ENCODE assay signal across 24 cellular contexts in genomic region chr9:73807956-73808355, GRCh38.
DNase-seq lines count a peak whose midpoint lies in the region; FAIRE-seq and TF ChIP-seq lines count a peak whose summit lies in the region.
"Had no signal": no experiment of that assay in that cellular context is flagged by ENCODE, and none has a peak within 500 bp of the region (broad histone marks: within the 10 kb centered on the region; RNA-seq: fewer than 3 reads in every experiment).

No MANE protein-coding gene starts in this region.

- TF ChIP-seq POLR2A in esophagus muscularis mucosa (IDR thresholded peaks at IDR 0.05; ENCODE audit: low read depth): no peak

- BruUV-seq in Calu3 (replicated peaks; lab: Mats Ljungman, UMichigan): no TSS peak

- H3K27ac Mint-ChIP-seq in astrocyte (ENCODE audit: unreplicated experiment) (no peak overlapping the region), Calu3 (ENCODE audit: unreplicated experiment) (no peak overlapping the region)
- H3K27ac Mint-ChIP-seq: CD4-positive, CD25-positive, alpha-beta regulatory T cell had no signal

- H3K36me3 Mint-ChIP-seq in astrocyte (ENCODE audit: low read depth, unreplicated experiment) (no peaks in the 10 kb centered on the region), Calu3 (ENCODE audit: insufficient read depth, unreplicated experiment) (no peaks in the 10 kb centered on the region)
- H3K36me3 Mint-ChIP-seq: CD4-positive, CD25-positive, alpha-beta regulatory T cell had no signal

- H3K4me3 Mint-ChIP-seq in astrocyte (ENCODE audit: unreplicated experiment) (no peak overlapping the region), Calu3 (ENCODE audit: low read depth, unreplicated experiment) (no peak overlapping the region)
- H3K4me3 Mint-ChIP-seq: CD4-positive, CD25-positive, alpha-beta regulatory T cell had no signal

- no peaks in the 10 kb centered on the region for H3K27me3 Mint-ChIP-seq in astrocyte (ENCODE audit: low read depth, unreplicated experiment)
- no peaks in the 10 kb centered on the region for H3K27me3 Mint-ChIP-seq in Calu3 (ENCODE audit: unreplicated experiment)
- H3K27me3 Mint-ChIP-seq: CD4-positive, CD25-positive, alpha-beta regulatory T cell had no signal

- 73% methylated on average over 1 of the region's 1 CpG for WGBS in esophagus muscularis mucosa

- FAIRE-seq in astrocyte (lab: Jason Lieb, UNC): no peak
- FAIRE-seq: A549, HTR-8/SVneo had no signal

- H3K4me2 ChIP-seq in astrocyte (ENCODE audit: low read length): no peak overlapping the region
- H3K4me2 ChIP-seq: A549 had no signal

- H2AFZ ChIP-seq in astrocyte (ENCODE audit: low read depth, low read length): no peak overlapping the region

- H3K4me1 Mint-ChIP-seq in astrocyte (ENCODE audit: low read depth, unreplicated experiment) (peaks cover 4% of the 10 kb centered on the region), Calu3 (ENCODE audit: low read depth, unreplicated experiment) (no peaks in the 10 kb centered on the region)

- TF ChIP-seq EP300 in esophagus muscularis mucosa (IDR thresholded peaks at IDR 0.05): no peak

- H3K9me3 ChIP-seq in astrocyte (ENCODE audit: insufficient read depth, low read depth, low read length) (no peaks in the 10 kb centered on the region), esophagus muscularis mucosa (no peaks in the 10 kb centered on the region)
- H3K9me3 ChIP-seq: A549, BE2C had no signal

- DNase-seq in LHCN-M2 (ENCODE audit: low read depth) (peak; percentile 4), astrocyte (ENCODE audit: low read depth) (peak; percentile 52), fibroblast of peridontal ligament (ENCODE audit: extremely low read depth) (peak; percentile 25), non-pigmented ciliary epithelial cell (ENCODE audit: low read depth) (peak; percentile 37), Calu3 (no peak), NCI-H510A treated with DMSO at 0.1 percent for 48 hours (lab: John Stamatoyannopoulos, UW) (no peak), esophagus muscularis mucosa (ENCODE audit: extremely low spot score) (no peak), cardiac septum (ENCODE audit: low spot score) (no peak)
- DNase-seq: BE2C; CD4-positive, CD25-positive, alpha-beta regulatory T cell; COR-L47; DMS 273 treated with DMSO at 0.1 percent for 48 hours; DND-41; GOT3; KG1; NCI-H1105 treated with DMSO at 0.1 percent for 48 hours; NCI-H2081; NCI-H2171 treated with DMSO at 0.1 percent for 48 hours; NCI-H446 treated with DMSO at 0.1 percent for 48 hours; NCI-H69; SIG-M5 had no signal

- H3K27ac ChIP-seq in astrocyte (ENCODE audit: low read depth, low read length) (no peak overlapping the region), esophagus muscularis mucosa (replicated peaks in 1 of 4) (no peak overlapping the region)
- H3K27ac ChIP-seq: A549, HL-60 had no signal

- intact Hi-C loops in Calu3 (cut with micrococcal nuclease; ENCODE audit: unreplicated experiment) (no loop called here), esophagus muscularis mucosa (cut with DNase I) (no loop called here), cardiac septum (cut with DNase I) (no loop called here)

- no peaks in the 10 kb centered on the region for H3K79me2 ChIP-seq in astrocyte (ENCODE audit: insufficient read depth, low read length)

- H3K27me3 ChIP-seq in astrocyte (ENCODE audit: insufficient read depth, low read length) (no peaks in the 10 kb centered on the region), esophagus muscularis mucosa (no peaks in the 10 kb centered on the region)
- H3K27me3 ChIP-seq: BE2C had no signal

- no peaks in the 10 kb centered on the region for H3K9me3 Mint-ChIP-seq in astrocyte (ENCODE audit: unreplicated experiment)
- no peaks in the 10 kb centered on the region for H3K9me3 Mint-ChIP-seq in Calu3 (ENCODE audit: low read depth, unreplicated experiment)

- no peak for TF ChIP-seq CTCF in astrocyte (IDR thresholded peaks at IDR 0.05; ENCODE audit: insufficient read depth, low read depth, low read length)
- TF ChIP-seq CTCF in Calu3 (IDR thresholded peaks at IDR 0.05; ENCODE audit: unreplicated experiment): no peak
- no peak for TF ChIP-seq CTCF in esophagus muscularis mucosa (IDR thresholded peaks at IDR 0.05)

- H3K36me3 ChIP-seq in astrocyte (ENCODE audit: insufficient read depth, low read length) (no peaks in the 10 kb centered on the region), esophagus muscularis mucosa (no peaks in the 10 kb centered on the region)
- H3K36me3 ChIP-seq: BE2C had no signal

- H3K4me3 ChIP-seq in astrocyte (ENCODE audit: insufficient read depth, low read depth, low read length) (no peak overlapping the region), esophagus muscularis mucosa (no peak overlapping the region)
- H3K4me3 ChIP-seq: A549 had no signal

- CTCF ChIA-PET in Calu3 (lab: Charles Lee): no interaction called here

- H4K20me1 ChIP-seq in astrocyte (ENCODE audit: insufficient read depth, low read length): no peaks in the 10 kb centered on the region

- no peak overlapping the region for H3K9ac ChIP-seq in astrocyte (ENCODE audit: low read length)

- H3K4me1 ChIP-seq in astrocyte (ENCODE audit: insufficient read depth, low read length) (peaks cover 4% of the 10 kb centered on the region), esophagus muscularis mucosa (no peaks in the 10 kb centered on the region)
- H3K4me1 ChIP-seq: A549, BE2C had no signal

Comparison
In these comparisons a context has a peak if more than half of its experiments do, and no peak if none do; other contexts are left out.
1. DNase-seq: peak in LHCN-M2 (single experiment), astrocyte (single experiment), fibroblast of peridontal ligament (single experiment) and non-pigmented ciliary epithelial cell (single experiment); none in Calu3 (single experiment), NCI-H510A treated with DMSO at 0.1 percent for 48 hours (single experiment), esophagus muscularis mucosa (single experiment) and cardiac septum (single experiment).